23 cellular contexts compared by ENCODE assay signal in the genomic region with DNA sequence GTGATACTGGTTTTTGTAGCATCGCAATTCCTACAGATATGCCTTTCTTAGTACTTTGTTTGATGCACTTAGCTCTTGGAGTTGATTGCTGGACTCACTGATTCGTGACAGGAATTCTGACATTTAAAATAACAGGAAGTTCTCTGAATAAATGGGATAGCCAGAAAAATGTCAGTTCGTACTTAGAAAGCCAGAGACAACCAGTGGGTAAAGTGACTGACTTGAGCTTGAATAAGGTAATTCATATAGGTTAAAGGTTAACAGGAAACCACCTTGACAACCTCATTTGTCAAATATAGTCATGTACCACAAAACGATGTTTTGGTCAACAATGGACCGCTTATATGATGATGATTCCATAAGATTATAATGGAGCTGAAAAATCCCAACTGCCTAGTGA.
"Had no signal": no experiment of that assay in that cellular context is flagged by ENCODE, and none has a peak within 500 bp of the region (broad histone marks: within the 10 kb centered on the region; RNA-seq: fewer than 3 reads in every experiment).

No MANE protein-coding gene starts in this region.

- H3K4me1 ChIP-seq: esophagus muscularis mucosa, foreskin keratinocyte, lower lobe of right lung, parathyroid adenoma, right atrium auricular region, tibial nerve, upper lobe of left lung had no signal

- ATAC-seq: foreskin keratinocyte; left ventricle myocardium superior; lower lobe of right lung; mucosa of descending colon; natural killer cell treated with Interleukin-12 subunit alpha and Interleukin-12 subunit beta and Interleukin-15 and Interleukin-18, amount 100 ng/mL, for 72 hours; sciatic nerve; stimulated activated naive B cell treated with anti-CD40 and anti-IgM and Interleukin-4, amounts not matched to agents 10 μg/mL and 1 μg/mL and 100 μg/mL, for 72 hours had no signal

- H3K36me3 ChIP-seq: esophagus muscularis mucosa, lower lobe of right lung, neural progenitor cell, right atrium auricular region, thoracic aorta, tibial nerve, upper lobe of left lung had no signal

- H3K9me3 ChIP-seq: esophagus muscularis mucosa, lower lobe of right lung, mucosa of descending colon, right atrium auricular region, thoracic aorta, tibial nerve, upper lobe of left lung had no signal

- H3K27me3 ChIP-seq: esophagus muscularis mucosa, foreskin keratinocyte, right atrium auricular region, upper lobe of left lung had no signal

- DNase-seq: effector CD8-positive, alpha-beta T cell; endodermal cell; foreskin keratinocyte; glutamatergic neuron; hypothalamus; immature natural killer cell; islet precursor cell; kidney glomerular epithelial cell; left ventricle myocardium superior; lower lobe of right lung; mucosa of descending colon; naive B cell; stimulated activated CD4-positive, alpha-beta T cell treated with anti-CD3 and anti-CD28 coated beads, Interleukin-4, amount 100 ng/mL, for 4 hours; stimulated activated naive B cell treated with anti-CD40 and anti-IgM and Interleukin-4, amounts not matched to agents 10 μg/mL and 1 μg/mL and 100 μg/mL, for 72 hours; upper lobe of left lung had no signal

- H3K27ac ChIP-seq: esophagus muscularis mucosa, foreskin keratinocyte, lower lobe of right lung, neural progenitor cell, parathyroid adenoma, right atrium auricular region, thoracic aorta, tibial nerve, upper lobe of left lung had no signal

- H3K4me3 ChIP-seq: esophagus muscularis mucosa, lower lobe of right lung, mucosa of descending colon, neural progenitor cell, right atrium auricular region, thoracic aorta, tibial nerve, upper lobe of left lung had no signal
